In genomic region chr11:127986073-127986472, GRCh38 we compare ENCODE assay signal across 8 cellular contexts.
"Had no signal": no experiment of that assay in that cellular context is flagged by ENCODE, and none has a peak within 500 bp of the region (broad histone marks: within the 10 kb centered on the region; RNA-seq: fewer than 3 reads in every experiment).

No MANE protein-coding gene starts in this region.

- DNase-seq: GM23248, GOT3, H9, HCEC 1CT, IMR-90 had no signal

- H3K9ac ChIP-seq: GM23248 had no signal

- FAIRE-seq: H54, HTR-8/SVneo, K562 had no signal

- H3K4me3 ChIP-seq: GM23248, K562 had no signal

- ATAC-seq: K562 had no signal

- H3K27ac ChIP-seq: GM23248 had no signal

- H3K27ac Mint-ChIP-seq: H9 had no signal

- H3K4me3 Mint-ChIP-seq: H9 had no signal

- H2AFZ ChIP-seq: GM23248 had no signal
